22 cellular contexts compared by ENCODE assay signal in genomic region chr17:29846298-29846697, GRCh38.
"Had no signal": no experiment of that assay in that cellular context is flagged by ENCODE, and none has a peak within 500 bp of the region (broad histone marks: within the 10 kb centered on the region; RNA-seq: fewer than 3 reads in every experiment).

No MANE protein-coding gene starts in this region.

- H3K27me3 Mint-ChIP-seq: IgD-negative memory B cell had no signal

- H3K27me3 ChIP-seq: SJSA1 had no signal

- H3K4me3 ChIP-seq: SJSA1, SK-N-MC had no signal

- H3K9me3 ChIP-seq: SJSA1 had no signal

- DNase-seq: KBM-7, MV-4-11, NCI-H1048, NCI-H1105, NCI-H1417, NCI-H1436 treated with DMSO at 0.1 percent for 48 hours, NCI-H1694, NCI-H187 treated with DMSO at 0.1 percent for 48 hours, NCI-H2029 treated with DMSO at 0.1 percent for 48 hours, NCI-H2171 treated with DMSO at 0.1 percent for 48 hours, NCI-H345, NCI-H446 treated with DMSO at 0.1 percent for 48 hours, NCI-H510A treated with DMSO at 0.1 percent for 48 hours, NCI-H526, NCI-H82, Right ventricle myocardium superior, RPMI8226, SIG-M5 had no signal

- H3K9me3 Mint-ChIP-seq: IgD-negative memory B cell had no signal

- H3K27ac ChIP-seq: SJSA1, SK-N-MC had no signal

- H3K27ac Mint-ChIP-seq: IgD-negative memory B cell had no signal

- ATAC-seq: HepG2 had no signal
